ENCODE assay signal across 8 cellular contexts in the genomic region with DNA sequence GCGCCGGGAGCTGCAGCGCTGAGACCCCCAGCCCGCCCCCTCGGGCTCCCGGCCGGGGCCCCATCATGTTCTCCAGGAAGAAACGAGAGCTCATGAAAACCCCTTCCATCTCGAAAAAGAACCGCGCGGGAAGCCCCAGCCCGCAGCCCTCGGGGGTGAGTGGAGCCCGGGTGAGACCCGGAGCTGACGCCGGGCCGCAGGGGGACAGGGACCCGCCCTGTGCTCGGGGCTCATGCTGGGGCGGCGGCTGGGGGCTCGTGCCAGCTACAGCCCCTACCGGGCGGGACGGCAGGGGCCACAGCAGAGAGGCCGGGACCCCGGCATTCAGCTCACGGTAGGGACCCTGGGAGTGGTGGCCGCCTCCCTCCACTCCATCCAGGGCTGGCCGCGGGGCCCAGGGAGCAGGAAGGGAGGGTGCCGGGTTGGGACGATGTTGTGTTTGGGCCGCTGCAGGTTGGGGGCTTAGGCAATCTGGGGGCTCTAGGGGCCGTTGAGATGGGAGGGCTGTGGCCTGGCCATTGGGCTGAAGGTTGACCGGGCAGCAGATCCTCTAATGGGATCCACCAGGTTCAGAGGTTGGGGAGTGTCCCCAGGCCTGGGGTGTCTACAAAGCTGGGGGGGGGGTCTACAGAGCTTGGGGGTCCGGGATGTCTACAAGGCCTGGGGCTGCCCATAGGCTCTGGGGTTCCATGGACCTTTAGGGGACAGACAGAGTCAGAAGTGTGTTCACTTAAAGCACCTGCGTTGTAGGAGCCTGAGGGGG. TPM values are rescaled to one million over a fixed set of nuclear protein-coding genes. Genes with fewer than 3 reads are reported as not detected.
DNase-seq lines count a peak whose midpoint lies in the region; TF ChIP-seq lines count a peak whose summit lies in the region.

No MANE protein-coding gene starts in this region.

- no peak overlapping the region for H2BK5ac ChIP-seq in mesendoderm (ENCODE audit: low read length)

- H3K4me3 Mint-ChIP-seq in activated naive CD8-positive, alpha-beta T cell treated with anti-CD3 and anti-CD28 coated beads for 36 hours: peak overlapping the region; percentile 94

- no peaks in the 10 kb centered on the region for H3K36me3 ChIP-seq in mesendoderm (ENCODE audit: control insufficient read depth, insufficient read depth, low read length)

- no peaks in the 10 kb centered on the region for H3K79me1 ChIP-seq in mesendoderm (ENCODE audit: low read length)

- peak overlapping the region; percentile 44 for H3K9ac ChIP-seq in mesendoderm (ENCODE audit: low read length)

- no peak overlapping the region for H3K4ac ChIP-seq in mesendoderm (ENCODE audit: low read depth, low read length)

- no peak overlapping the region for H4K5ac ChIP-seq in mesendoderm (ENCODE audit: low read length)

- no peak overlapping the region for H2AK5ac ChIP-seq in mesendoderm (ENCODE audit: low read length)

- H3K27ac Mint-ChIP-seq in activated naive CD8-positive, alpha-beta T cell treated with anti-CD3 and anti-CD28 coated beads for 36 hours: peak overlapping the region; percentile 97

- no CpG with 5 or more reads among the region's 40 CpGs for WGBS in mesendoderm (ENCODE audit: extremely low coverage, insufficient coverage, low lambda C conversion rate)

- peak overlapping the region; percentile 10 for H3K18ac ChIP-seq in mesendoderm (ENCODE audit: low read length)

- H3K4me1 ChIP-seq in mesendoderm (ENCODE audit: control insufficient read depth, low read depth, low read length): peaks cover 4% of the 10 kb centered on the region

- no peak overlapping the region for H3K27ac ChIP-seq in mesendoderm (ENCODE audit: low read depth, low read length)

- no peak overlapping the region for H4K8ac ChIP-seq in mesendoderm (ENCODE audit: low read depth, low read length)

- H2BK120ac ChIP-seq in mesendoderm (ENCODE audit: low read depth, low read length): no peak overlapping the region

- peaks cover 2% of the 10 kb centered on the region for H3K9me3 Mint-ChIP-seq in activated naive CD8-positive, alpha-beta T cell treated with anti-CD3 and anti-CD28 coated beads for 36 hours

- H3K56ac ChIP-seq in mesendoderm (ENCODE audit: low read length): peak overlapping the region; percentile 64

- no peak overlapping the region for H3K23ac ChIP-seq in mesendoderm (ENCODE audit: low read length)

- no peaks in the 10 kb centered on the region for H3K27me3 Mint-ChIP-seq in activated naive CD8-positive, alpha-beta T cell treated with anti-CD3 and anti-CD28 coated beads for 36 hours

- H2BK15ac ChIP-seq in mesendoderm (replicated peaks; ENCODE audit: low read depth): no peak overlapping the region

- peak; percentile 11 for TF ChIP-seq POLR2A in GM18951 (IDR thresholded peaks at IDR 0.05; ENCODE audit: extremely low read depth, insufficient read depth, insufficient read length)

- peaks cover 5% of the 10 kb centered on the region for H3K27me3 ChIP-seq in mesendoderm (ENCODE audit: insufficient read depth, low read length, poor library complexity)

- in situ Hi-C loops in GM18951 (cut with MboI; ENCODE audit: low sequenced_read_pairs, unreplicated experiment): no loop called here

- H3K4me1 Mint-ChIP-seq in activated naive CD8-positive, alpha-beta T cell treated with anti-CD3 and anti-CD28 coated beads for 36 hours: peaks cover 34% of the 10 kb centered on the region

- H3K4me3 ChIP-seq in Jurkat, Clone E6-1 (ENCODE audit: low read length): peak overlapping the region; percentile 89
- H3K4me3 ChIP-seq in mesendoderm (ENCODE audit: low read length): no peak overlapping the region

- H3K79me2 ChIP-seq in mesendoderm (ENCODE audit: control insufficient read depth, insufficient read depth, low read length): no peaks in the 10 kb centered on the region

- peaks cover 33% of the 10 kb centered on the region for H3K36me3 Mint-ChIP-seq in activated naive CD8-positive, alpha-beta T cell treated with anti-CD3 and anti-CD28 coated beads for 36 hours

- DNase-seq in Jurkat, Clone E6-1 (ENCODE audit: low read depth, low spot score): no peak
- DNase-seq in activated naive CD8-positive, alpha-beta T cell treated with anti-CD3 and anti-CD28 coated beads for 36 hours: peak; percentile 81
- DNase-seq in mesendoderm (no peak), NCI-H1930 (lab: John Stamatoyannopoulos, UW) (no peak), islet precursor cell (no peak), NCI-H446 treated with DMSO at 0.1 percent for 48 hours (lab: John Stamatoyannopoulos, UW) (no peak), NCI-H1105 treated with DMSO at 0.1 percent for 48 hours (lab: John Stamatoyannopoulos, UW) (no peak)

- peak overlapping the region; percentile 20 for H3K4me2 ChIP-seq in mesendoderm (ENCODE audit: low read length)

RNA-seq across cellular contexts. Expression of a gene that starts 0.6 kb away (rescaled TPM):
- 81.3 TPM for polyA plus RNA-seq in Jurkat, Clone E6-1 (2012; ENCODE audit: insufficient read depth, insufficient read length)
- total RNA-seq in activated naive CD8-positive, alpha-beta T cell treated with anti-CD3 and anti-CD28 coated beads for 36 hours: 100 to 1,000 TPM; 113 to 122 TPM
- 7.9 TPM for polyA plus RNA-seq in mesendoderm (2013, experiment 1 of 2)
- 8.0 TPM for polyA plus RNA-seq in mesendoderm (2013, experiment 2 of 2)

RNA-seq across cellular contexts. Expression of a gene that starts 27.6 kb away (rescaled TPM):
- 34.4 TPM for polyA plus RNA-seq in Jurkat, Clone E6-1 (2012; ENCODE audit: insufficient read depth, insufficient read length)
- total RNA-seq in activated naive CD8-positive, alpha-beta T cell treated with anti-CD3 and anti-CD28 coated beads for 36 hours: 10 to 100 TPM in 1 of 2 experiments, 1 to 10 TPM in 1; 9.8 to 11.2 TPM
- polyA plus RNA-seq in mesendoderm (2013, experiment 1 of 2): 3.9 TPM
- polyA plus RNA-seq in mesendoderm (2013, experiment 2 of 2): 4.4 TPM

RNA-seq across cellular contexts. Expression of a gene that starts 27.7 kb away (rescaled TPM):
- polyA plus RNA-seq in Jurkat, Clone E6-1 (2012; ENCODE audit: insufficient read depth, insufficient read length): 159 TPM
- 100 to 1,000 TPM; 290 to 291 TPM for total RNA-seq in activated naive CD8-positive, alpha-beta T cell treated with anti-CD3 and anti-CD28 coated beads for 36 hours
- 206 TPM for polyA plus RNA-seq in mesendoderm (2013, experiment 1 of 2)
- polyA plus RNA-seq in mesendoderm (2013, experiment 2 of 2): 211 TPM

RNA-seq across cellular contexts. Expression of a gene that starts 36.3 kb away (rescaled TPM):
- polyA plus RNA-seq in Jurkat, Clone E6-1 (2012; ENCODE audit: insufficient read depth, insufficient read length): 394 TPM
- 100 to 1,000 TPM; 225 to 231 TPM for total RNA-seq in activated naive CD8-positive, alpha-beta T cell treated with anti-CD3 and anti-CD28 coated beads for 36 hours
- polyA plus RNA-seq in mesendoderm (2013, experiment 1 of 2): 395 TPM
- polyA plus RNA-seq in mesendoderm (2013, experiment 2 of 2): 398 TPM

RNA-seq across cellular contexts. Expression of a gene that starts 41.1 kb away (rescaled TPM):
- 130 TPM for polyA plus RNA-seq in Jurkat, Clone E6-1 (2012; ENCODE audit: insufficient read depth, insufficient read length)
- total RNA-seq in activated naive CD8-positive, alpha-beta T cell treated with anti-CD3 and anti-CD28 coated beads for 36 hours: 10 to 100 TPM; 76.0 to 80.5 TPM
- polyA plus RNA-seq in mesendoderm (2013, experiment 1 of 2): 595 TPM
- polyA plus RNA-seq in mesendoderm (2013, experiment 2 of 2): 606 TPM
